Comparison of ENCODE assay signal across 11 cellular contexts in genomic region chr10:80471009-80471408, GRCh38. TPM values are rescaled to one million over a fixed set of nuclear protein-coding genes. Genes with fewer than 3 reads are reported as not detected.
DNase-seq lines count a peak whose midpoint lies in the region; ATAC-seq and TF ChIP-seq lines count a peak whose summit lies in the region.
"Had no signal": no experiment of that assay in that cellular context is flagged by ENCODE, and none has a peak within 500 bp of the region (broad histone marks: within the 10 kb centered on the region; RNA-seq: fewer than 3 reads in every experiment).

No MANE protein-coding gene starts in this region.

- peak overlapping the region; percentile 4 to 55 for H3K27ac ChIP-seq in testis

- no peaks in the 10 kb centered on the region for H3K27me3 ChIP-seq in testis
- H3K27me3 ChIP-seq: ovary had no signal

- peaks cover 64% of the 10 kb centered on the region for H3K4me1 ChIP-seq in testis

- H3K4me3 ChIP-seq in testis, result no peak overlapping the region
- H3K4me3 ChIP-seq: HAP-1, ovary had no signal

- TF ChIP-seq CTCF in testis (IDR thresholded peaks at IDR 0.05), result no peak

- 72 to 89% methylated on average over 2 to 3 of the region's 3 CpGs for WGBS in testis, 2 donors

- intact Hi-C loops in testis (cut with DNase I; ENCODE audit: low total_unique reads), result no loop called here
- intact Hi-C loops in left colon (cut with DNase I, micrococcal nuclease), result no loop called here

- no peak for TF ChIP-seq POLR2A in testis (IDR thresholded peaks at IDR 0.05)

- peaks cover 4 to 21% of the 10 kb centered on the region in 2 donors for H3K36me3 Mint-ChIP-seq in activated T-cell treated with anti-CD3 and anti-CD28 coated beads, Interleukin-2, amount 50 U/mL, for 72 hours (ENCODE audit: insufficient read depth in 2 of 2)

- no peaks in the 10 kb centered on the region for H3K9me3 Mint-ChIP-seq in activated T-cell treated with anti-CD3 and anti-CD28 coated beads, Interleukin-2, amount 50 U/mL, for 72 hours

- peak overlapping the region; percentile 98 for H3K27ac Mint-ChIP-seq in activated T-cell treated with anti-CD3 and anti-CD28 coated beads, Interleukin-2, amount 50 U/mL, for 72 hours

- peaks cover 91% of the 10 kb centered on the region for H3K4me1 Mint-ChIP-seq in activated T-cell treated with anti-CD3 and anti-CD28 coated beads, Interleukin-2, amount 50 U/mL, for 72 hours (ENCODE audit: low read depth)

- peak; percentile 56 to 57 for ATAC-seq in activated T-cell treated with anti-CD3 and anti-CD28 coated beads, Interleukin-2, amount 50 U/mL, for 72 hours (replicated peaks in 1 of 2)
- ATAC-seq in left colon, result no peak

- H3K36me3 ChIP-seq in testis (ENCODE audit: low read depth, missing control alignments), result no peaks in the 10 kb centered on the region
- H3K36me3 ChIP-seq: HAP-1, ovary had no signal

- no peaks in the 10 kb centered on the region for H3K9me3 ChIP-seq in testis
- H3K9me3 ChIP-seq: HAP-1, ovary had no signal

- DNase-seq in activated effector memory CD4-positive, alpha-beta T cell treated with anti-CD3 and anti-CD28 coated beads, Interleukin-2, amount 50 U/mL, for 16 hours, result peak; percentile 72
- no peak for DNase-seq in activated effector memory CD4-positive, alpha-beta T cell treated with Interleukin-2 at 50 U/mL for 16 hours
- DNase-seq in activated T-cell treated with anti-CD3 and anti-CD28 coated beads, Interleukin-2, amount 50 U/mL, for 72 hours, result peak in 1 of 2 donors; percentile 67
- DNase-seq in iris pigment epithelial cell (ENCODE audit: low read depth), result peak; percentile 32
- no peak for DNase-seq in testis
- no peak for DNase-seq in left colon
- DNase-seq in GF-D8 (lab: John Stamatoyannopoulos, UW), result no peak
- DNase-seq in NCI-H2081 (lab: John Stamatoyannopoulos, UW), result no peak
- DNase-seq: NCI-H510A treated with DMSO at 0.1 percent for 48 hours had no signal

- H3K4me3 Mint-ChIP-seq in activated T-cell treated with anti-CD3 and anti-CD28 coated beads, Interleukin-2, amount 50 U/mL, for 72 hours, result peak overlapping the region; percentile 82 to 88

- no peaks in the 10 kb centered on the region for H3K27me3 Mint-ChIP-seq in activated T-cell treated with anti-CD3 and anti-CD28 coated beads, Interleukin-2, amount 50 U/mL, for 72 hours (ENCODE audit: low read depth)

RNA-seq across cellular contexts. Expression of gene TSPAN14, which starts 16.9 kb away (rescaled TPM):
- 10 to 100 TPM; 44.2 to 47.8 TPM for total RNA-seq in activated T-cell treated with anti-CD3 and anti-CD28 coated beads, Interleukin-2, amount 50 U/mL, for 72 hours
- total RNA-seq in testis (10 to 100 TPM; 61.4 to 64.6 TPM), left colon (10 to 100 TPM; 85.6 TPM)
- polyA plus RNA-seq in testis (ENCODE audit: insufficient read depth, low read depth, low replicate concordance), result 59.1 TPM

Comparison
In these comparisons a context has a peak if more than half of its experiments do, and no peak if none do; other contexts are left out.
1. DNase-seq: peak in activated effector memory CD4-positive, alpha-beta T cell treated with anti-CD3 and anti-CD28 coated beads, Interleukin-2, amount 50 U/mL, for 16 hours (single experiment) and iris pigment epithelial cell (single experiment); none in activated effector memory CD4-positive, alpha-beta T cell treated with Interleukin-2 at 50 U/mL for 16 hours (single experiment), testis (single experiment), left colon (0 of 2), GF-D8 (single experiment) and NCI-H2081 (0 of 2).